ENCODE assay signal across 8 cellular contexts in the genomic region with DNA sequence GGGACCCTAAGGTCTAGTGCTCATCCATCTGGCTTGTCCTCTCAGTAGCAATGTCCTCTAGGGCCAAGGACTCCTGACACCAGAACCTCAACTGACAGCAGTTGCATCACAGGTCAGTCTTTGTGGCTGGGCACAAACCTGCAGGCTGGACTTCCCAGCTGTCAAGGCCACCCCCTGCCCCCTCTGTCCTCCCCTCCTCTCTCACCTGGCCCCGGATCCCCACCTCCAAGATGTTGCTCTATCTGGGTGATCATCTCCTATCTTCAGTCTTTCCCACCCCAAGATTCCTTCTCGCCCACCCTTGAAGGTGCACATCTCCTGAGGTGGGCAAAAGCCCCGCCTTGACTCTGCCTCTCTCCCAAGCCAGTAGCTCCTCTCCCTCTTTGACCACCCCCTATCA.
"Had no signal": no experiment of that assay in that cellular context is flagged by ENCODE, and none has a peak within 500 bp of the region (broad histone marks: within the 10 kb centered on the region; RNA-seq: fewer than 3 reads in every experiment).

No MANE protein-coding gene starts in this region.

- H3K4me2 ChIP-seq: GM23338 had no signal

- H3K4me3 Mint-ChIP-seq: GM23338, H9 had no signal

- H3K4me3 ChIP-seq: GM23338, K562 had no signal

- H3K27ac ChIP-seq: HL-60 had no signal

- H3K4me1 Mint-ChIP-seq: GM23338 had no signal

- ATAC-seq: GM23338, K562 had no signal

- DNase-seq: H9, HCEC 1CT, IMR-90 had no signal

- H3K27ac Mint-ChIP-seq: GM23338 had no signal

- FAIRE-seq: H1, H54, K562 had no signal

- H2AFZ ChIP-seq: GM23338 had no signal
